ENCODE assay signal across 9 cellular contexts in genomic region chr9:136711751-136712689, GRCh38. TPM values are rescaled to one million over a fixed set of nuclear protein-coding genes. Genes with fewer than 3 reads are reported as not detected.
A peak's percentile ranks its signal among the peaks of the same experiment; 100 is the strongest.
DNase-seq lines count a peak whose midpoint lies in the region; ATAC-seq and TF ChIP-seq lines count a peak whose summit lies in the region.
"Had no signal": no experiment of that assay in that cellular context is flagged by ENCODE, and none has a peak within 500 bp of the region (broad histone marks: within the 10 kb centered on the region; RNA-seq: fewer than 3 reads in every experiment).

Gene DIPK1B (plus strand): TSS chr9:136712572. CDS start chr9:136712666, 94 bp downstream.

- TF ChIP-seq CTCF in body of pancreas (IDR thresholded peaks at IDR 0.05), result no peak
- no peak for TF ChIP-seq CTCF in thyroid gland (IDR thresholded peaks at IDR 0.05)

- 0 to 1% methylated on average over 6 to 104 of the region's 119 CpGs for WGBS in body of pancreas, 2 donors
- WGBS in thyroid gland, 2 donors, result 7 to 20% methylated on average over 13 to 21 of the region's 119 CpGs

- H3K27me3 ChIP-seq in body of pancreas (no peaks in the 10 kb centered on the region), layer of hippocampus (ENCODE audit: control insufficient read depth, insufficient read depth, low read length) (peaks cover 5% of the 10 kb centered on the region), thyroid gland (no peaks in the 10 kb centered on the region)

- H3K9me3 ChIP-seq in body of pancreas (no peaks in the 10 kb centered on the region), thyroid gland (no peaks in the 10 kb centered on the region)

- peak; percentile 65 for DNase-seq in ELF-1 (ENCODE audit: low read depth, low spot score)
- DNase-seq in NCI-H2107 treated with DMSO at 0.1 percent for 48 hours (lab: John Stamatoyannopoulos, UW; ENCODE audit: unreplicated experiment), result peak; percentile 66
- DNase-seq in body of pancreas, result peak in 2 of 4 donors; percentile 45 to 46
- DNase-seq in thyroid gland, result no peak
- no peak for DNase-seq in medulla oblongata (ENCODE audit: extremely low spot score)

- no peaks in the 10 kb centered on the region for H3K36me3 ChIP-seq in body of pancreas (replicated peaks in 1 of 2; ENCODE audit: insufficient read depth in 1 of 2, low read depth in 2 of 2)
- no peaks in the 10 kb centered on the region for H3K36me3 ChIP-seq in thyroid gland

- H3K4me3 ChIP-seq in body of pancreas (peak within 1 kb of the TSS; percentile 28 to 41), thyroid gland (replicated peaks in 1 of 3) (peak within 1 kb of the TSS in 2 of 3 donors; percentile 32 to 72)

- ATAC-seq in body of pancreas (peak; percentile 30), HG02763 (IDR thresholded peaks at IDR 0.05; ENCODE audit: unreplicated experiment) (no peak), HG03097 (IDR thresholded peaks at IDR 0.05; ENCODE audit: low FRiP score, unreplicated experiment) (no peak)

- intact Hi-C loops in body of pancreas (cut with DNase I) (no loop called here), thyroid gland (cut with DNase I) (no loop called here)

- H3K27ac ChIP-seq in body of pancreas, result peak within 1 kb of the TSS in 2 of 4 donors; percentile 26 to 28
- H3K27ac ChIP-seq in layer of hippocampus (ENCODE audit: low read depth, low read length), result peak within 1 kb of the TSS; percentile 18
- H3K27ac ChIP-seq in thyroid gland, result peak within 1 kb of the TSS in 2 of 3 donors; percentile 37 to 52

- H3K4me1 ChIP-seq in body of pancreas, result peaks cover 23% of the 10 kb centered on the region
- H3K4me1 ChIP-seq in thyroid gland, result peaks cover 12 to 33% of the 10 kb centered on the region in 2 donors

- TF ChIP-seq POLR2A in body of pancreas (IDR thresholded peaks at IDR 0.05) (no peak), thyroid gland (IDR thresholded peaks at IDR 0.05) (peak in 1 of 2 donors; percentile 25)

RNA-seq across cellular contexts. Expression of gene DIPK1B, which starts in this region (rescaled TPM):
- 10 to 100 TPM in 1 of 2 donors, 1 to 10 TPM in 1; 2.0 to 25.7 TPM for total RNA-seq in body of pancreas
- total RNA-seq in thyroid gland, result 10 to 100 TPM; 19.4 to 23.6 (median 22.6) TPM
- total RNA-seq: LHCN-M2 had no signal

Comparison
In these comparisons a context has a peak if more than half of its experiments do, and no peak if none do; other contexts are left out.
1. DNase-seq: peak in ELF-1 (single experiment) and NCI-H2107 treated with DMSO at 0.1 percent for 48 hours (single experiment); none in thyroid gland (0 of 2) and medulla oblongata (single experiment).